Comparison of ENCODE assay signal across 8 cellular contexts in genomic region chr1:102191723-102192122, GRCh38.
DNase-seq lines count a peak whose midpoint lies in the region; ATAC-seq and TF ChIP-seq lines count a peak whose summit lies in the region.

No MANE protein-coding gene starts in this region.

- H3K4me1 Mint-ChIP-seq in activated T-helper 1 cell treated with anti-CD3 and anti-CD28 coated beads, Interleukin-12 subunit alpha, Interleukin-12 subunit beta, Interleukin-2, Interleukin-4 antibody, amounts not matched to agents 30 ng/mL and 10 ng/mL and 1 ng/mL, durations not matched to agents 14 hours and 24 hours and 36 hours (ENCODE audit: low read depth), result no peaks in the 10 kb centered on the region

- no peaks in the 10 kb centered on the region for H3K36me3 ChIP-seq in GM06990 (ENCODE audit: control insufficient read depth, insufficient read depth, low read length)

- H3K4me3 ChIP-seq in GM06990 (replicated peaks; ENCODE audit: low read depth, low read length) (no peak overlapping the region), cardiac fibroblast (replicated peaks in 1 of 2; ENCODE audit: low read depth in 2 of 2, low read length in 2 of 2) (no peak overlapping the region)

- H3K27ac Mint-ChIP-seq in activated T-helper 1 cell treated with anti-CD3 and anti-CD28 coated beads, Interleukin-12 subunit alpha, Interleukin-12 subunit beta, Interleukin-2, Interleukin-4 antibody, amounts not matched to agents 30 ng/mL and 10 ng/mL and 1 ng/mL, durations not matched to agents 14 hours and 24 hours and 36 hours, result no peak overlapping the region

- H3K4me3 Mint-ChIP-seq in activated T-helper 1 cell treated with anti-CD3 and anti-CD28 coated beads, Interleukin-12 subunit alpha, Interleukin-12 subunit beta, Interleukin-2, Interleukin-4 antibody, amounts not matched to agents 30 ng/mL and 10 ng/mL and 1 ng/mL, durations not matched to agents 14 hours and 24 hours and 36 hours, result no peak overlapping the region

- peak; percentile 57 for ATAC-seq in HG02884 (IDR thresholded peaks at IDR 0.05; ENCODE audit: unreplicated experiment)
- no peak for ATAC-seq in GM19455 (IDR thresholded peaks at IDR 0.05; ENCODE audit: unreplicated experiment)

- DNase-seq in GM06990 (ENCODE audit: extremely low read depth, insufficient read length), result no peak
- peak; percentile 40 for DNase-seq in NCI-H510A (lab: John Stamatoyannopoulos, UW)
- DNase-seq in cardiac fibroblast (ENCODE audit: low read depth in 2 of 2), result peak; percentile 3 to 21
- peak; percentile 40 for DNase-seq in mucosa of gallbladder (ENCODE audit: low spot score)
- no peak for DNase-seq in CD1c-positive myeloid dendritic cell (ENCODE audit: extremely low spot score)
- no peak for DNase-seq in activated T-helper 1 cell treated with anti-CD3 and anti-CD28 coated beads, Interleukin-12 subunit alpha, Interleukin-12 subunit beta, Interleukin-2, Interleukin-4 antibody, amounts not matched to agents 30 ng/mL and 10 ng/mL and 1 ng/mL, durations not matched to agents 14 hours and 24 hours and 36 hours (ENCODE audit: low spot score)

- peak; percentile 45 for TF ChIP-seq CTCF in GM06990 (IDR thresholded peaks at IDR 0.05; ENCODE audit: insufficient read depth, low read length, poor library complexity, severe bottlenecking)
- TF ChIP-seq CTCF in cardiac fibroblast (IDR thresholded peaks at IDR 0.05; ENCODE audit: low read depth, low read length), result no peak

- intact Hi-C loops in activated T-helper 1 cell treated with anti-CD3 and anti-CD28 coated beads, Interleukin-12 subunit alpha, Interleukin-12 subunit beta, Interleukin-2, Interleukin-4 antibody, amounts not matched to agents 30 ng/mL and 10 ng/mL and 1 ng/mL, durations not matched to agents 14 hours and 24 hours and 36 hours (cut with micrococcal nuclease), result no loop called here

- H3K27me3 ChIP-seq in GM06990 (replicated peaks; ENCODE audit: control insufficient read depth, insufficient read depth, low read length), result no peaks in the 10 kb centered on the region

- no peaks in the 10 kb centered on the region for H3K9me3 Mint-ChIP-seq in activated T-helper 1 cell treated with anti-CD3 and anti-CD28 coated beads, Interleukin-12 subunit alpha, Interleukin-12 subunit beta, Interleukin-2, Interleukin-4 antibody, amounts not matched to agents 30 ng/mL and 10 ng/mL and 1 ng/mL, durations not matched to agents 14 hours and 24 hours and 36 hours

- H3K36me3 Mint-ChIP-seq in activated T-helper 1 cell treated with anti-CD3 and anti-CD28 coated beads, Interleukin-12 subunit alpha, Interleukin-12 subunit beta, Interleukin-2, Interleukin-4 antibody, amounts not matched to agents 30 ng/mL and 10 ng/mL and 1 ng/mL, durations not matched to agents 14 hours and 24 hours and 36 hours (ENCODE audit: low read depth), result no peaks in the 10 kb centered on the region

- H3K27me3 Mint-ChIP-seq in activated T-helper 1 cell treated with anti-CD3 and anti-CD28 coated beads, Interleukin-12 subunit alpha, Interleukin-12 subunit beta, Interleukin-2, Interleukin-4 antibody, amounts not matched to agents 30 ng/mL and 10 ng/mL and 1 ng/mL, durations not matched to agents 14 hours and 24 hours and 36 hours (ENCODE audit: insufficient read depth), result no peaks in the 10 kb centered on the region

Comparison
In these comparisons a context has a peak if more than half of its experiments do, and no peak if none do; other contexts are left out.
1. DNase-seq: peak in NCI-H510A (single experiment), cardiac fibroblast (2 of 2) and mucosa of gallbladder (single experiment); none in GM06990 (single experiment), CD1c-positive myeloid dendritic cell (single experiment) and activated T-helper 1 cell treated with anti-CD3 and anti-CD28 coated beads, Interleukin-12 subunit alpha, Interleukin-12 subunit beta, Interleukin-2, Interleukin-4 antibody, amounts not matched to agents 30 ng/mL and 10 ng/mL and 1 ng/mL, durations not matched to agents 14 hours and 24 hours and 36 hours (single experiment).